ENCODE assay signal across 8 cellular contexts in genomic region chr16:87391950-87392822, GRCh38. TPM values are rescaled to one million over a fixed set of nuclear protein-coding genes. Genes with fewer than 3 reads are reported as not detected.
A peak's percentile ranks its signal among the peaks of the same experiment; 100 is the strongest.
DNase-seq lines count a peak whose midpoint lies in the region; ATAC-seq, FAIRE-seq and TF ChIP-seq lines count a peak whose summit lies in the region.

TSS of gene MAP1LC3B (plus strand) at chr16:87392336. CDS start at chr16:87392428, 92 bp downstream.

- FAIRE-seq in kidney (lab: Jason Lieb, UNC), result no peak

- DNase-seq in AG10803 (ENCODE audit: low read depth) (peak; percentile 94), NCI-H460 (ENCODE audit: extremely low read depth, low read depth) (peak; percentile 90), cerebellar cortex (ENCODE audit: low spot score) (peak; percentile 94), kidney (peak; percentile 99)
- DNase-seq in activated CD4-positive, CD25-positive, alpha-beta regulatory T cell treated with anti-CD3 and anti-CD28 coated beads, Interleukin-2, amount 50 U/mL, for 72 hours, result peak; percentile 100
- peak; percentile 99 for DNase-seq in stimulated activated CD4-positive, alpha-beta T cell treated with anti-CD3 and anti-CD28 coated beads, Interleukin-15, amount 100 ng/mL, for 1 hour (ENCODE audit: low read depth in 1 of 2, low spot score in 1 of 2)

- no peak for TF ChIP-seq CTCF in AG10803 (conservative IDR thresholded peaks at IDR 0.05; ENCODE audit: low read length)
- TF ChIP-seq CTCF in kidney (IDR thresholded peaks at IDR 0.05; ENCODE audit: borderline replicate concordance, extremely low read depth, insufficient read depth), result no peak

- no peaks in the 10 kb centered on the region for H3K9me3 ChIP-seq in kidney (ENCODE audit: control insufficient read depth in 1 of 2, low read length in 2 of 2)

- intact Hi-C loops in kidney (cut with DNase I), result no loop called here

- no peaks in the 10 kb centered on the region for H3K36me3 ChIP-seq in kidney (ENCODE audit: control insufficient read depth in 1 of 2, insufficient read depth in 2 of 2, low read length in 2 of 2)

- H3K27ac ChIP-seq in kidney (ENCODE audit: low read depth in 2 of 2, low read length in 2 of 2), result peak within 1 kb of the TSS; percentile 97 to 98

- H3K9ac ChIP-seq in kidney (ENCODE audit: low read length in 2 of 2), result peak within 1 kb of the TSS; percentile 95 to 98

- peaks cover 20 to 23% of the 10 kb centered on the region in 2 donors for H3K4me1 ChIP-seq in kidney (ENCODE audit: control insufficient read depth in 1 of 2, insufficient read depth in 1 of 2, low read depth in 1 of 2, low read length in 2 of 2)

- ATAC-seq in GM19043 (IDR thresholded peaks at IDR 0.05; ENCODE audit: low read depth, unreplicated experiment) (peak; percentile 48), HG03354 (IDR thresholded peaks at IDR 0.05; ENCODE audit: poor library complexity, severe bottlenecking, unreplicated experiment) (peak; percentile 58)

- H3K4me3 ChIP-seq in AG10803 (ENCODE audit: low read length) (peak within 1 kb of the TSS; percentile 92), kidney (ENCODE audit: low read length in 2 of 2) (peak within 1 kb of the TSS; percentile 89 to 96)

RNA-seq across cellular contexts. Expression of gene MAP1LC3B, which starts in this region (rescaled TPM):
- 33.6 and 42.9 TPM in 2 replicates for total RNA-seq in NCI-H460 (2014; rRNA removed; shearing (Covaris generic))
- polyA plus RNA-seq in NCI-H460 (2014; cell fraction: nucleus; rRNA removed), result 6.2 and 11.0 TPM in 2 replicates
- total RNA-seq in kidney, result 57.1 TPM
- 70.3 TPM for polyA plus RNA-seq in kidney (ENCODE audit: insufficient read depth, low read depth, low replicate concordance)

Comparison
In these comparisons a context has a peak if more than half of its experiments do, and no peak if none do; other contexts are left out.
1. Peak in every context shown above with its lines: DNase-seq, ATAC-seq, H3K4me3 ChIP-seq and H3K27ac ChIP-seq.